ENCODE assay signal across 19 cellular contexts in the genomic region with DNA sequence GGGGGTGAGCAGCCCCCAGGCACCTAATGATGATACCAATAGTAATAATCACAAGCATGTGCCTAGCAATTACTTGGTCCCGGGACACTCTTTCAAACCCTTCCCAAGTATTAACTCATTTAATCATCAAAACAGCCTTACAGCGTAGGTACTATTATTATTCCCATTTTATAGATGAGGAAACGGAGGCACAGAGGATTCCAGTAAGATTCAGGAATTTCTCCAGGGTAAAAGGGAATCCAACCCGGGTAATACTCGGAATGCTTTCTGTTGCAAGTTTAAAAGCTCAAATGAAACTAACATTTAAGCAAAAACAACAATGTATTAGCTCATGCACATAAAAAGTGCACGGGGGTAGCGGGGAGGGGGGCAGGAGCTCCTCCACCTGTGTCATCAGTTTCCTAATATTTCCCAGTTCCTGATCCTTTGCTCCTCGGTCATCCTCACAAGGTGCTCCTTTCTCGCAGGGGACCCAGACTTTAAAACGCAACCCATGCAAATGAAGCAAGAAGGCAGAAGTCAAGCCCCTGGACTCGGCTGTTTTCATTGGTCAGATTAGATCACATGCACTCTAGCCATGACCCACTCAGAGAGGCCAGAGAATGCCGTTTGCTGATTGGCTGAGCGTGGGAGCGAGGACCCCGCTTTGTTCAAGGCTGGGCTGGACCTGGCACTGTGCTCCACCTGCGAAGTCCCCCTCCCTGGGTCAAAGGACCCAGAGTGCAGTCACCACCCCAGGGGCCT. TPM values are rescaled to one million over a fixed set of nuclear protein-coding genes. Genes with fewer than 3 reads are reported as not detected.
DNase-seq lines count a peak whose midpoint lies in the region; ATAC-seq and TF ChIP-seq lines count a peak whose summit lies in the region.
"Had no signal": no experiment of that assay in that cellular context is flagged by ENCODE, and none has a peak within 500 bp of the region (broad histone marks: within the 10 kb centered on the region; RNA-seq: fewer than 3 reads in every experiment).

No MANE protein-coding gene starts in this region.

- dilution Hi-C loops in IMR-90 (cut with HindIII; ENCODE audit: low sequenced_read_pairs, unreplicated experiment): no loop called here

- no peak for TF ChIP-seq CTCF in GM23338 (conservative IDR thresholded peaks at IDR 0.05; ENCODE audit: low read depth in 2 of 2)
- TF ChIP-seq CTCF in IMR-90 (conservative IDR thresholded peaks at IDR 0.05; ENCODE audit: low read depth, low read length): no peak
- no peak for TF ChIP-seq CTCF in foreskin fibroblast (IDR thresholded peaks at IDR 0.05; ENCODE audit: low read depth, low read length)
- TF ChIP-seq CTCF in left ventricle myocardium inferior (IDR thresholded peaks at IDR 0.05; ENCODE audit: borderline replicate concordance): no peak

- H3K79me1 ChIP-seq in IMR-90 (ENCODE audit: low read depth in 1 of 2, low read length in 2 of 2): no peaks in the 10 kb centered on the region

- no peak for TF ChIP-seq POLR2A in IMR-90 (IDR thresholded peaks at IDR 0.05; ENCODE audit: low read depth, low read length)

- H2BK120ac ChIP-seq in IMR-90 (ENCODE audit: low read depth, low read length): no peak overlapping the region

- H4K5ac ChIP-seq in IMR-90 (ENCODE audit: low read depth, low read length): no peak overlapping the region

- no peaks in the 10 kb centered on the region for H3K9me3 ChIP-seq in IMR-90 (ENCODE audit: control insufficient read depth, insufficient read depth, low read length)
- no peaks in the 10 kb centered on the region for H3K9me3 ChIP-seq in left ventricle myocardium inferior (replicated peaks)
- H3K9me3 ChIP-seq in MG63: no peaks in the 10 kb centered on the region
- H3K9me3 ChIP-seq: HAP-1 had no signal

- H3K9me3 Mint-ChIP-seq in GM23338: peaks cover 2% of the 10 kb centered on the region; the same call in 1 of the 3 replicates

- H3K23ac ChIP-seq in IMR-90 (ENCODE audit: low read depth, low read length): no peak overlapping the region

- no peak overlapping the region for H3K14ac ChIP-seq in IMR-90 (replicated peaks; ENCODE audit: low read depth, low read length)

- POLR2A ChIA-PET in IMR-90 (lab: Charles Lee; ENCODE audit: unreplicated experiment): no interaction called here

- no peak overlapping the region for H2BK5ac ChIP-seq in IMR-90 (ENCODE audit: low read depth, low read length, poor library complexity, severe bottlenecking)

- no peak overlapping the region for H3K4me3 ChIP-seq in GM23338
- no peak overlapping the region for H3K4me3 ChIP-seq in IMR-90 (ENCODE audit: insufficient read depth, low read depth, low read length)
- H3K4me3 ChIP-seq in foreskin fibroblast (ENCODE audit: low read depth in 1 of 2, low read length in 2 of 2): no peak overlapping the region
- no peak overlapping the region for H3K4me3 ChIP-seq in left ventricle myocardium inferior
- no peak overlapping the region for H3K4me3 ChIP-seq in MG63
- H3K4me3 ChIP-seq: HAP-1, SK-N-MC had no signal

- H4K20me1 ChIP-seq in GM23338 (replicated peaks; ENCODE audit: insufficient read depth) (no peaks in the 10 kb centered on the region), IMR-90 (ENCODE audit: insufficient read depth, low read length) (no peaks in the 10 kb centered on the region)

- no peaks in the 10 kb centered on the region for H3K36me3 ChIP-seq in GM23338 (ENCODE audit: insufficient read depth)
- no peaks in the 10 kb centered on the region for H3K36me3 ChIP-seq in IMR-90 (ENCODE audit: control insufficient read depth, insufficient read depth, low read length)
- H3K36me3 ChIP-seq in left ventricle myocardium inferior: no peaks in the 10 kb centered on the region
- H3K36me3 ChIP-seq in MG63: no peaks in the 10 kb centered on the region
- H3K36me3 ChIP-seq: HAP-1 had no signal

- no peak overlapping the region for H3K56ac ChIP-seq in IMR-90 (ENCODE audit: extremely low read depth, insufficient read depth, low read length)

- no peaks in the 10 kb centered on the region for H3K9me2 ChIP-seq in GM23338 (ENCODE audit: insufficient read depth)

- no peaks in the 10 kb centered on the region for H3K27me3 ChIP-seq in GM23338 (ENCODE audit: insufficient read depth)
- H3K27me3 ChIP-seq in IMR-90 (ENCODE audit: control insufficient read depth, insufficient read depth, low read length): peaks cover 5% of the 10 kb centered on the region; the same call in 1 of the 2 replicates
- H3K27me3 ChIP-seq in left ventricle myocardium inferior (ENCODE audit: low read depth): peaks cover 55% of the 10 kb centered on the region
- H3K27me3 ChIP-seq in MG63: no peaks in the 10 kb centered on the region

- no peak overlapping the region for H3K27ac Mint-ChIP-seq in GM23338

- intact Hi-C loops in IMR-90 (cut with micrococcal nuclease): no loop called here
- intact Hi-C loops in left ventricle myocardium inferior (cut with micrococcal nuclease): no loop called here

- in situ Hi-C loops in IMR-90 (cut with MboI; ENCODE audit: low sequenced_read_pairs): no loop called here

- H3K9me1 ChIP-seq in IMR-90 (ENCODE audit: insufficient read depth, low read length): no peaks in the 10 kb centered on the region

- H2BK15ac ChIP-seq in IMR-90 (ENCODE audit: low read depth, low read length): no peak overlapping the region

- H3K27me3 Mint-ChIP-seq in GM23338 (ENCODE audit: insufficient read depth, low read depth, poor library complexity): no peaks in the 10 kb centered on the region

- 94% methylated on average over 2 of the region's 16 CpGs; no CpG with 5 or more reads in 1 of the 2 experiments for WGBS in IMR-90 (ENCODE audit: extremely low coverage in 2 of 2, insufficient read length in 1 of 2), 2 experiments

- H3K27ac ChIP-seq in GM23338 (ENCODE audit: low read depth) (no peak overlapping the region), IMR-90 (ENCODE audit: insufficient read depth, low read length) (no peak overlapping the region), left ventricle myocardium inferior (replicated peaks) (no peak overlapping the region)
- H3K27ac ChIP-seq: C4-2B, KMS-11, SK-N-MC had no signal

- H3K4me2 ChIP-seq in GM23338: no peak overlapping the region
- H3K4me2 ChIP-seq in IMR-90 (ENCODE audit: low read depth, low read length): no peak overlapping the region
- H3K4me2 ChIP-seq: KMS-11 had no signal

- H3K9ac ChIP-seq in IMR-90 (ENCODE audit: low read depth, low read length): no peak overlapping the region
- H3K9ac ChIP-seq: KMS-11 had no signal

- no peak overlapping the region for H2BK20ac ChIP-seq in IMR-90 (ENCODE audit: low read depth, low read length)

- H3K4ac ChIP-seq in IMR-90 (ENCODE audit: low read depth, low read length): no peak overlapping the region

- H3K4me3 Mint-ChIP-seq in GM23338: no peak overlapping the region

- no peak for TF ChIP-seq RAD21 in IMR-90 (IDR thresholded peaks at IDR 0.05; ENCODE audit: low read length)

- BruUV-seq in IMR-90 (replicated peaks; lab: Mats Ljungman, UMichigan): no TSS peak

- ATAC-seq in GM23338 (peak; percentile 57; the same call in 2 of the 3 replicates), IMR-90 (ENCODE audit: low read depth) (no peak)
- ATAC-seq: Panc1 had no signal

- no peaks in the 10 kb centered on the region for H3K4me1 ChIP-seq in GM23338 (ENCODE audit: insufficient read depth)
- H3K4me1 ChIP-seq in IMR-90 (ENCODE audit: control insufficient read depth, insufficient read depth, low read length): no peaks in the 10 kb centered on the region
- no peaks in the 10 kb centered on the region for H3K4me1 ChIP-seq in left ventricle myocardium inferior
- H3K4me1 ChIP-seq: HAP-1 had no signal

- H2AFZ ChIP-seq in GM23338 (0 out of 2 replicates have a peak overlapping the region, but pooled peaks have one; percentile 28), IMR-90 (replicated peaks; ENCODE audit: low read length, poor library complexity) (no peak overlapping the region)

- H3K18ac ChIP-seq in IMR-90 (ENCODE audit: low read depth, low read length): no peak overlapping the region

- no peaks in the 10 kb centered on the region for H3K79me2 ChIP-seq in GM23338 (replicated peaks; ENCODE audit: insufficient read depth)

- H4K91ac ChIP-seq in IMR-90 (ENCODE audit: insufficient read depth, low read depth, low read length): no peak overlapping the region

- peak overlapping the region; percentile 1 for H2AK9ac ChIP-seq in IMR-90 (replicated peaks; ENCODE audit: low read depth, low read length, poor library complexity)

- H3K4me1 Mint-ChIP-seq in GM23338: no peaks in the 10 kb centered on the region

- H3K36me3 Mint-ChIP-seq in GM23338 (ENCODE audit: low read depth): no peaks in the 10 kb centered on the region

- DNase-seq in GM23338 (ENCODE audit: low spot score) (no peak), IMR-90 (no peak), SK-N-DZ (ENCODE audit: low spot score) (peak; percentile 18), iPS-NIHi7 (ENCODE audit: extremely low spot score) (peak; percentile 40), foreskin fibroblast (no peak), left ventricle myocardium inferior (no peak), MG63 (no peak), SIG-M5 treated with dmso at 0.1 percent for 504 hours (lab: John Stamatoyannopoulos, UW; ENCODE audit: unreplicated experiment) (no peak)
- DNase-seq: ACHN, DND-41, NCI-H1048, NCI-H146, NCI-H2029 treated with DMSO at 0.1 percent for 48 hours, NCI-H748 treated with DMSO at 0.1 percent for 48 hours had no signal

- H2AK5ac ChIP-seq in IMR-90 (ENCODE audit: low read depth, low read length): no peak overlapping the region

- no peaks in the 10 kb centered on the region for H3F3A ChIP-seq in GM23338 (replicated peaks; ENCODE audit: low read depth)

- CTCF ChIA-PET in IMR-90 (lab: Yijun Ruan, JAX): no interaction called here

- H4K8ac ChIP-seq in IMR-90 (ENCODE audit: low read depth in 2 of 2, low read length in 2 of 2): no peak overlapping the region

RNA-seq across cellular contexts. Expression of gene C19orf12, which starts 38.3 kb away (rescaled TPM):
- total RNA-seq in GM23338 (2014; rRNA removed; shearing (Covaris generic)): 13.0 and 17.2 TPM in 2 replicates
- polyA plus RNA-seq in GM23338 (2016; fragmentation: Nextera tagmentation; extraction: Ambion mirVana) (8.4 and 11.4 TPM in 2 replicates), IMR-90 (2012; rRNA removed) (24.0 and 24.2 TPM in 2 replicates)
- total RNA-seq in IMR-90 (2012; rRNA removed) (16.3 and 19.2 TPM in 2 replicates), left ventricle myocardium inferior (48.6 TPM)
- 16.3 and 25.0 TPM in 2 replicates for polyA plus RNA-seq in IMR-90 (2012; cell fraction: cytosol; rRNA removed)
- 21.2 and 29.1 TPM in 2 replicates for polyA plus RNA-seq in IMR-90 (2012; cell fraction: nucleus; rRNA removed; ENCODE audit: low replicate concordance)
- 41.4 and 47.5 TPM in 2 replicates for polyA plus RNA-seq in SK-N-DZ (2014; cell fraction: cytosol; rRNA removed)
- 30.3 and 31.3 TPM in 2 replicates for polyA plus RNA-seq in SK-N-DZ (2014; cell fraction: nucleus; rRNA removed)
- total RNA-seq in MG63 (2014; rRNA removed; shearing (Covaris generic); ENCODE audit: low replicate concordance): 35.6 and 47.0 TPM in 2 replicates

RNA-seq across cellular contexts. Expression of gene CCNE1, which starts 58.4 kb away (rescaled TPM):
- 38.3 and 52.8 TPM in 2 replicates for total RNA-seq in GM23338 (2014; rRNA removed; shearing (Covaris generic))
- 26.1 and 31.3 TPM in 2 replicates for polyA plus RNA-seq in GM23338 (2016; fragmentation: Nextera tagmentation; extraction: Ambion mirVana)
- 6.8 and 11.4 TPM in 2 replicates for total RNA-seq in IMR-90 (2012; rRNA removed)
- polyA plus RNA-seq in IMR-90 (2012; rRNA removed): 7.0 and 7.4 TPM in 2 replicates
- polyA plus RNA-seq in IMR-90 (2012; cell fraction: cytosol; rRNA removed): 2.8 and 3.4 TPM in 2 replicates
- polyA plus RNA-seq in IMR-90 (2012; cell fraction: nucleus; rRNA removed; ENCODE audit: low replicate concordance): 5.9 and 12.5 TPM in 2 replicates
- polyA plus RNA-seq in SK-N-DZ (2014; cell fraction: cytosol; rRNA removed): 26.2 and 28.0 TPM in 2 replicates
- 48.9 and 64.6 TPM in 2 replicates for polyA plus RNA-seq in SK-N-DZ (2014; cell fraction: nucleus; rRNA removed)
- total RNA-seq in left ventricle myocardium inferior: 3.1 TPM
- total RNA-seq in MG63 (2014; rRNA removed; shearing (Covaris generic); ENCODE audit: low replicate concordance): 5.6 and 11.3 TPM in 2 replicates

Comparison
In these comparisons a context has a peak if more than half of its experiments do, and no peak if none do; other contexts are left out.
1. DNase-seq: peak in SK-N-DZ (single experiment) and iPS-NIHi7 (single experiment); none in GM23338 (single experiment), IMR-90 (single experiment), foreskin fibroblast (0 of 2), left ventricle myocardium inferior (single experiment), MG63 (single experiment) and SIG-M5 treated with dmso at 0.1 percent for 504 hours (single experiment).